In genomic region chr3:150765949-150766720, GRCh38 we compare ENCODE assay signal across 8 cellular contexts. TPM values are rescaled to one million over a fixed set of nuclear protein-coding genes. Genes with fewer than 3 reads are reported as not detected.
DNase-seq lines count a peak whose midpoint lies in the region; ATAC-seq and TF ChIP-seq lines count a peak whose summit lies in the region.

No MANE protein-coding gene starts in this region.

- H3K4me2 ChIP-seq in GM23338 (peak overlapping the region; percentile 23; the same call in 1 of the 2 replicates), OCI-LY1 (ENCODE audit: low read length) (peak overlapping the region; percentile 83)

- H3K27ac Mint-ChIP-seq in GM23338 (0 out of 2 replicates have a peak overlapping the region, but pooled peaks have one; percentile 11), endothelial cell (ENCODE audit: unreplicated experiment) (no peak overlapping the region)

- H3K9me3 ChIP-seq in OCI-LY1 (ENCODE audit: low read length) (no peaks in the 10 kb centered on the region), right lobe of liver (no peaks in the 10 kb centered on the region)

- H3K4me1 ChIP-seq in GM23338 (ENCODE audit: insufficient read depth), result peaks cover 21% of the 10 kb centered on the region
- peaks cover 41% of the 10 kb centered on the region for H3K4me1 ChIP-seq in OCI-LY1 (ENCODE audit: insufficient read depth, low read length, severe bottlenecking)
- peaks cover 0 to 24% (median 4%) of the 10 kb centered on the region in 4 donors for H3K4me1 ChIP-seq in right lobe of liver

- no peak overlapping the region for H3K4me3 Mint-ChIP-seq in GM23338
- H3K4me3 Mint-ChIP-seq in endothelial cell (ENCODE audit: unreplicated experiment), result no peak overlapping the region

- DNase-seq in GM23338 (ENCODE audit: low spot score) (peak; percentile 11), right lobe of liver (no peak), DMS114 treated with DMSO at 0.1 percent for 48 hours (lab: John Stamatoyannopoulos, UW; ENCODE audit: unreplicated experiment) (no peak), omental fat pad (ENCODE audit: low spot score) (no peak), endothelial cell (ENCODE audit: low spot score) (no peak), G401 (ENCODE audit: low spot score) (no peak)

- H3K4me1 Mint-ChIP-seq in GM23338, result peaks cover 31% of the 10 kb centered on the region
- peaks cover 13% of the 10 kb centered on the region for H3K4me1 Mint-ChIP-seq in endothelial cell (ENCODE audit: unreplicated experiment)

- H3K79me2 ChIP-seq in GM23338 (replicated peaks; ENCODE audit: insufficient read depth) (peaks cover 2% of the 10 kb centered on the region), OCI-LY1 (ENCODE audit: insufficient read depth, low read length) (peaks cover 12% of the 10 kb centered on the region)

- peak overlapping the region; percentile 89 for H3K9ac ChIP-seq in OCI-LY1 (ENCODE audit: low read length)

- TF ChIP-seq POLR2A in right lobe of liver (IDR thresholded peaks at IDR 0.05), result no peak

- H3K9me2 ChIP-seq in GM23338 (ENCODE audit: insufficient read depth), result no peaks in the 10 kb centered on the region
- no peaks in the 10 kb centered on the region for H3K9me2 ChIP-seq in OCI-LY1 (ENCODE audit: low read depth, low read length)

- H2AFZ ChIP-seq in GM23338 (no peak overlapping the region), OCI-LY1 (ENCODE audit: low read length) (no peak overlapping the region)

- no peak overlapping the region for H3K4me3 ChIP-seq in GM23338
- H3K4me3 ChIP-seq in OCI-LY1 (ENCODE audit: low read depth, low read length, poor library complexity, severe bottlenecking), result peak overlapping the region; percentile 86
- no peak overlapping the region for H3K4me3 ChIP-seq in right lobe of liver

- no peak overlapping the region for H3K27ac ChIP-seq in GM23338 (ENCODE audit: low read depth)
- peak overlapping the region; percentile 94 for H3K27ac ChIP-seq in OCI-LY1 (ENCODE audit: low read depth, low read length, poor library complexity, severe bottlenecking)
- peak overlapping the region in 2 of 3 donors; percentile 31 to 43 for H3K27ac ChIP-seq in right lobe of liver

- WGBS in right lobe of liver (ENCODE audit: insufficient coverage, low coverage, low lambda C conversion rate, missing lambda C conversion rate), result 70% methylated on average over 5 of the region's 8 CpGs

- peaks cover 37% of the 10 kb centered on the region for H3K27me3 ChIP-seq in GM23338 (ENCODE audit: insufficient read depth)
- no peaks in the 10 kb centered on the region for H3K27me3 ChIP-seq in OCI-LY1 (ENCODE audit: insufficient read depth, low read length)
- H3K27me3 ChIP-seq in right lobe of liver, result no peaks in the 10 kb centered on the region

- H4K20me1 ChIP-seq in GM23338 (replicated peaks; ENCODE audit: insufficient read depth) (no peaks in the 10 kb centered on the region), OCI-LY1 (ENCODE audit: insufficient read depth, low read length) (no peaks in the 10 kb centered on the region)

- ATAC-seq in GM18502 (IDR thresholded peaks at IDR 0.05; ENCODE audit: poor library complexity, unreplicated experiment), result peak; percentile 25
- ATAC-seq in GM23338, result no peak
- ATAC-seq in right lobe of liver, result no peak
- no peak for ATAC-seq in omental fat pad (ENCODE audit: low FRiP score)

- H3K9me3 Mint-ChIP-seq in GM23338, result no peaks in the 10 kb centered on the region
- no peaks in the 10 kb centered on the region for H3K9me3 Mint-ChIP-seq in endothelial cell (ENCODE audit: unreplicated experiment)

- no peaks in the 10 kb centered on the region for H3K36me3 ChIP-seq in GM23338 (ENCODE audit: insufficient read depth)
- H3K36me3 ChIP-seq in OCI-LY1 (ENCODE audit: insufficient read depth, low read length), result peaks cover 7% of the 10 kb centered on the region
- no peaks in the 10 kb centered on the region for H3K36me3 ChIP-seq in right lobe of liver

- intact Hi-C loops in right lobe of liver (cut with DNase I), result no loop called here

- H3K27me3 Mint-ChIP-seq in GM23338 (ENCODE audit: insufficient read depth, low read depth, poor library complexity), result peaks cover 25% of the 10 kb centered on the region
- peaks cover 13% of the 10 kb centered on the region for H3K27me3 Mint-ChIP-seq in endothelial cell (ENCODE audit: unreplicated experiment)

- H3F3A ChIP-seq in GM23338 (replicated peaks; ENCODE audit: low read depth), result no peaks in the 10 kb centered on the region
- H3F3A ChIP-seq in OCI-LY1 (ENCODE audit: insufficient read depth, low read length), result no peaks in the 10 kb centered on the region

- in situ Hi-C loops in G401 (cut with HindIII; ENCODE audit: low sequenced_read_pairs), result no loop called here

- H3K36me3 Mint-ChIP-seq in GM23338 (ENCODE audit: low read depth) (no peaks in the 10 kb centered on the region), endothelial cell (ENCODE audit: low read depth, unreplicated experiment) (no peaks in the 10 kb centered on the region)

- no peak for TF ChIP-seq CTCF in GM23338 (conservative IDR thresholded peaks at IDR 0.05; ENCODE audit: low read depth in 2 of 2)
- no peak for TF ChIP-seq CTCF in OCI-LY1 (IDR thresholded peaks at IDR 0.05; ENCODE audit: low read length)
- no peak for TF ChIP-seq CTCF in right lobe of liver (IDR thresholded peaks at IDR 0.05)
- TF ChIP-seq CTCF in omental fat pad (IDR thresholded peaks at IDR 0.05), result no peak
- TF ChIP-seq CTCF in endothelial cell (IDR thresholded peaks at IDR 0.05; ENCODE audit: unreplicated experiment), result no peak

TF ChIP-seq in GM23338, 12 proteins besides CTCF, POLR2A, EP300 and RAD21:
- TF ChIP-seq NANOG (IDR thresholded peaks at IDR 0.05; ENCODE audit: borderline replicate concordance) (no peak), ZNF114 (CRISPR knock-in tag; IDR thresholded peaks at IDR 0.05) (no peak), ZNF331 (CRISPR knock-in tag; IDR thresholded peaks at IDR 0.05; ENCODE audit: low read depth) (no peak), EZH2 (IDR thresholded peaks at IDR 0.05; ENCODE audit: low read depth, unreplicated experiment) (no peak), ETS1 (IDR thresholded peaks at IDR 0.05) (no peak), CREB1 (CRISPR knock-in tag; IDR thresholded peaks at IDR 0.05; ENCODE audit: low read depth) (no peak), STAT1 (IDR thresholded peaks at IDR 0.05; ENCODE audit: unreplicated experiment) (no peak), JUNB (IDR thresholded peaks at IDR 0.05; ENCODE audit: unreplicated experiment) (no peak), EZH2phosphoT487 (IDR thresholded peaks at IDR 0.05; ENCODE audit: unreplicated experiment) (no peak)

RNA-seq across cellular contexts. Expression of gene SIAH2, which starts 3.2 kb away (rescaled TPM):
- total RNA-seq in GM23338 (2014; rRNA removed; shearing (Covaris generic)), result 15.3 and 28.8 TPM in 2 replicates
- polyA plus RNA-seq in GM23338 (2016; fragmentation: Nextera tagmentation; extraction: Ambion mirVana), result 6.3 and 6.4 TPM in 2 replicates
- total RNA-seq in right lobe of liver, result 10 to 100 TPM; 20.5 to 53.0 (median 36.5) TPM
- 10 to 100 TPM; 30.6 to 45.3 (median 32.1) TPM for total RNA-seq in omental fat pad
- 13.2 TPM for total RNA-seq in endothelial cell (ENCODE audit: unreplicated experiment)
- total RNA-seq in G401 (2014; rRNA removed; shearing (Covaris generic)), result 20.7 and 36.6 TPM in 2 replicates
